8 cellular contexts compared by ENCODE assay signal in genomic region chr16:89602273-89602951, GRCh38. TPM values are rescaled to one million over a fixed set of nuclear protein-coding genes. Genes with fewer than 3 reads are reported as not detected.
DNase-seq lines count a peak whose midpoint lies in the region; ATAC-seq and TF ChIP-seq lines count a peak whose summit lies in the region.

No MANE protein-coding gene starts in this region.

- H3K9me3 ChIP-seq in SJCRH30 (replicated peaks) (no peaks in the 10 kb centered on the region), hepatocyte (ENCODE audit: low read depth) (no peaks in the 10 kb centered on the region)

- H3K79me2 ChIP-seq in hepatocyte, result no peaks in the 10 kb centered on the region

- H2AFZ ChIP-seq in hepatocyte, result no peak overlapping the region

- no peak for TF ChIP-seq CTCF in hepatocyte (IDR thresholded peaks at IDR 0.05; ENCODE audit: poor library complexity)

- H3K4me3 ChIP-seq in SJCRH30 (peak overlapping the region; percentile 16), hepatocyte (no peak overlapping the region)

- no peak overlapping the region for H3K27ac ChIP-seq in SJCRH30
- peak overlapping the region; percentile 20 for H3K27ac ChIP-seq in hepatocyte

- H3K36me3 ChIP-seq in SJCRH30 (no peaks in the 10 kb centered on the region), hepatocyte (replicated peaks; ENCODE audit: insufficient read depth, low read depth) (no peaks in the 10 kb centered on the region)

- H3K4me2 ChIP-seq in hepatocyte, result peak overlapping the region; percentile 67

- peak; percentile 73 for DNase-seq in SIG-M5 treated with dmso at 0.1 percent for 504 hours (lab: John Stamatoyannopoulos, UW; ENCODE audit: unreplicated experiment)
- no peak for DNase-seq in SIG-M5 (lab: John Stamatoyannopoulos, UW)
- DNase-seq in SJCRH30, result peak; percentile 92 to 94
- peak in 3 of 4 experiments; percentile 24 to 40 (median 31) for DNase-seq in activated naive CD4-positive, alpha-beta T cell (lab: John Stamatoyannopoulos, UW)
- peak; percentile 80 for DNase-seq in hepatocyte (ENCODE audit: low spot score)
- peak; percentile 70 to 77 for DNase-seq in stimulated activated CD4-positive, alpha-beta T cell treated with anti-CD3 and anti-CD28 coated beads, Interleukin-2, amount 100 ng/mL, for 24 hours
- DNase-seq in G401 (ENCODE audit: low spot score), result no peak

- H4K20me1 ChIP-seq in hepatocyte (ENCODE audit: insufficient read depth, poor library complexity, severe bottlenecking), result no peaks in the 10 kb centered on the region

- no peak for ATAC-seq in GM19397 (IDR thresholded peaks at IDR 0.05; ENCODE audit: unreplicated experiment)

- in situ Hi-C loops in G401 (cut with HindIII; ENCODE audit: low sequenced_read_pairs), result no loop called here

- H3K27me3 ChIP-seq in SJCRH30, result no peaks in the 10 kb centered on the region
- no peaks in the 10 kb centered on the region for H3K27me3 ChIP-seq in hepatocyte

- 16% methylated on average over 17 of the region's 22 CpGs for WGBS in hepatocyte (ENCODE audit: low lambda C conversion rate, missing lambda C conversion rate)

- no peaks in the 10 kb centered on the region for H3K9me2 ChIP-seq in hepatocyte (replicated peaks; ENCODE audit: insufficient read depth)

- H3K4me1 ChIP-seq in SJCRH30 (peaks cover 14% of the 10 kb centered on the region), hepatocyte (ENCODE audit: insufficient read depth) (peaks cover 11% of the 10 kb centered on the region)

RNA-seq across cellular contexts. Expression of gene DPEP1, which starts 11.0 kb away (rescaled TPM):
- 1.6 and 1.7 TPM in 2 replicates for total RNA-seq in SJCRH30 (2014; rRNA removed; shearing (Covaris generic))
- 48.3 and 52.9 TPM in 2 replicates for total RNA-seq in hepatocyte
- polyA plus RNA-seq in hepatocyte, result 106 and 128 TPM in 2 replicates
- 0.55 TPM in 1 of 2 replicates, not detected in the other for total RNA-seq in G401 (2014; rRNA removed; shearing (Covaris generic))

RNA-seq across cellular contexts. Expression of gene CPNE7, which starts 26.9 kb away (rescaled TPM):
- not detected in 2 replicates for total RNA-seq in SJCRH30 (2014; rRNA removed; shearing (Covaris generic))
- 6.6 and 8.7 TPM in 2 replicates for total RNA-seq in hepatocyte
- 24.8 and 32.2 TPM in 2 replicates for polyA plus RNA-seq in hepatocyte
- total RNA-seq in G401 (2014; rRNA removed; shearing (Covaris generic)), result 5.1 and 17.0 TPM in 2 replicates

RNA-seq across cellular contexts. Expression of gene RPL13, which starts 41.9 kb away (rescaled TPM):
- total RNA-seq in SJCRH30 (2014; rRNA removed; shearing (Covaris generic)), result 5,665 and 6,596 TPM in 2 replicates
- 4,787 and 7,288 TPM in 2 replicates for total RNA-seq in hepatocyte
- 1,312 and 1,458 TPM in 2 replicates for polyA plus RNA-seq in hepatocyte
- 5,258 and 7,265 TPM in 2 replicates for total RNA-seq in G401 (2014; rRNA removed; shearing (Covaris generic))

RNA-seq across cellular contexts. Expression of gene CHMP1A, which starts 55.1 kb away (rescaled TPM):
- total RNA-seq in SJCRH30 (2014; rRNA removed; shearing (Covaris generic)), result 71.1 and 75.6 TPM in 2 replicates
- total RNA-seq in hepatocyte, result 73.2 and 78.7 TPM in 2 replicates
- polyA plus RNA-seq in hepatocyte, result 101 and 104 TPM in 2 replicates
- total RNA-seq in G401 (2014; rRNA removed; shearing (Covaris generic)), result 198 and 238 TPM in 2 replicates

RNA-seq across cellular contexts. Expression of gene SPATA33, which starts 55.2 kb away (rescaled TPM):
- total RNA-seq in SJCRH30 (2014; rRNA removed; shearing (Covaris generic)), result 9.9 and 12.7 TPM in 2 replicates
- 3.6 and 4.4 TPM in 2 replicates for total RNA-seq in hepatocyte
- polyA plus RNA-seq in hepatocyte, result 16.8 and 17.9 TPM in 2 replicates
- 2.9 and 7.3 TPM in 2 replicates for total RNA-seq in G401 (2014; rRNA removed; shearing (Covaris generic))

Comparison
In these comparisons a context has a peak if more than half of its experiments do, and no peak if none do; other contexts are left out.
1. DNase-seq: peak in SIG-M5 treated with dmso at 0.1 percent for 504 hours (single experiment), SJCRH30 (2 of 2), activated naive CD4-positive, alpha-beta T cell (3 of 4), hepatocyte (single experiment) and stimulated activated CD4-positive, alpha-beta T cell treated with anti-CD3 and anti-CD28 coated beads, Interleukin-2, amount 100 ng/mL, for 24 hours (2 of 2); none in SIG-M5 (single experiment) and G401 (single experiment).
2. RNA of gene DPEP1, which starts 11.0 kb away (total RNA-seq): 48.3 to 52.9 TPM in hepatocyte; 1.6 to 1.7 TPM in SJCRH30 and 0.55 TPM in G401; every median in the first group is over 10 times any median in the second.